In genomic region chr4:58587856-58588255, GRCh38 we compare ENCODE assay signal across 28 cellular contexts.
A peak's percentile ranks its signal among the peaks of the same experiment; 100 is the strongest.
DNase-seq lines count a peak whose midpoint lies in the region; ATAC-seq, FAIRE-seq and TF ChIP-seq lines count a peak whose summit lies in the region.
"Had no signal": no experiment of that assay in that cellular context is flagged by ENCODE, and none has a peak within 500 bp of the region (broad histone marks: within the 10 kb centered on the region; RNA-seq: fewer than 3 reads in every experiment).

No MANE protein-coding gene starts in this region.

- TF ChIP-seq CTCF in PC-3 (conservative IDR thresholded peaks at IDR 0.05; ENCODE audit: low read depth, low read length) (no peak; the same call in 1 of the 2 replicates), bronchial epithelial cell (IDR thresholded peaks at IDR 0.05; ENCODE audit: insufficient read depth, low read length, severe bottlenecking) (no peak)

- H3K27ac ChIP-seq in PC-3 (ENCODE audit: low read length) (no peak overlapping the region), GM23248 (no peak overlapping the region)
- H3K27ac ChIP-seq: adrenal gland, brain microvascular endothelial cell, epithelial cell of prostate, heart left ventricle, PC-9, sigmoid colon, upper lobe of right lung had no signal

- no peaks in the 10 kb centered on the region for H4K20me1 ChIP-seq in PC-3 (ENCODE audit: low read length)
- H4K20me1 ChIP-seq in GM23248 (ENCODE audit: insufficient read depth): no peaks in the 10 kb centered on the region

- H3K36me3 ChIP-seq in PC-3 (ENCODE audit: low read depth, low read length) (no peaks in the 10 kb centered on the region), bronchial epithelial cell (ENCODE audit: control insufficient read depth, insufficient read depth, low read length) (no peaks in the 10 kb centered on the region), GM23248 (ENCODE audit: low read depth) (no peaks in the 10 kb centered on the region)
- H3K36me3 ChIP-seq: adrenal gland, brain microvascular endothelial cell, heart left ventricle, sigmoid colon, upper lobe of right lung had no signal

- H3F3A ChIP-seq in PC-3 (ENCODE audit: low read length, unreplicated experiment) (no peaks in the 10 kb centered on the region), GM23248 (ENCODE audit: insufficient read depth) (no peaks in the 10 kb centered on the region)

- ATAC-seq in PC-3 (no peak), GM21381 (IDR thresholded peaks at IDR 0.05; ENCODE audit: unreplicated experiment) (no peak)
- ATAC-seq: activated CD4-positive, CD25-positive, alpha-beta regulatory T cell treated with anti-CD3 and anti-CD28 coated beads, Interleukin-2, amount 50 U/mL, for 24 hours; GM12878; heart left ventricle; stimulated activated memory B cell treated with anti-CD40 and anti-IgM and Interleukin-4, amounts not matched to agents 10 μg/mL and 1 μg/mL and 100 μg/mL, for 72 hours; upper lobe of right lung had no signal

- no peaks in the 10 kb centered on the region for H3K79me2 ChIP-seq in PC-3 (ENCODE audit: low read length)
- H3K79me2 ChIP-seq in GM23248 (ENCODE audit: insufficient read depth): no peaks in the 10 kb centered on the region

- no peak for FAIRE-seq in bronchial epithelial cell (lab: Jason Lieb, UNC)
- FAIRE-seq: D721Med, GM12878 had no signal

- BruUV-seq in PC-3 (replicated peaks; lab: Mats Ljungman, UMichigan): no TSS peak

- H3K27me3 ChIP-seq in PC-3 (ENCODE audit: low read length): no peaks in the 10 kb centered on the region
- H3K27me3 ChIP-seq in bronchial epithelial cell (ENCODE audit: control insufficient read depth, insufficient read depth, low read length): no peaks in the 10 kb centered on the region
- H3K27me3 ChIP-seq in GM23248 (replicated peaks; ENCODE audit: insufficient read depth): no peaks in the 10 kb centered on the region
- H3K27me3 ChIP-seq: adrenal gland, brain microvascular endothelial cell, heart left ventricle, sigmoid colon, upper lobe of right lung had no signal

- 49 to 50% methylated on average over 6 of the region's 6 CpGs for WGBS in GM23248 (ENCODE audit: low coverage in 1 of 2, low lambda C conversion rate in 2 of 2, missing lambda C conversion rate in 2 of 2), 2 experiments

- POLR2A ChIA-PET in PC-3 (lab: Charles Lee; ENCODE audit: unreplicated experiment): no interaction called here

- intact Hi-C loops in PC-3 (cut with micrococcal nuclease): no loop called here

- H3K4me2 ChIP-seq in PC-3 (ENCODE audit: low read length): no peak overlapping the region
- no peak overlapping the region for H3K4me2 ChIP-seq in GM23248 (ENCODE audit: unreplicated experiment)
- H3K4me2 ChIP-seq: PC-9 had no signal

- H3K9ac ChIP-seq in PC-3 (ENCODE audit: low read length) (no peak overlapping the region), GM23248 (no peak overlapping the region)

- H3K4me3 ChIP-seq in PC-3 (ENCODE audit: low read length) (no peak overlapping the region), bronchial epithelial cell (ENCODE audit: low read depth, low read length) (no peak overlapping the region), GM23248 (no peak overlapping the region)
- H3K4me3 ChIP-seq: adrenal gland, GM12878, heart left ventricle, PC-9, sigmoid colon, upper lobe of right lung had no signal

- DNase-seq in H4 (ENCODE audit: low spot score) (peak; percentile 32), PC-3 (peak; percentile 58), bronchial epithelial cell (ENCODE audit: low read depth) (peak; percentile 4), renal cortical epithelial cell (ENCODE audit: low read depth) (peak; percentile 46), GM23248 (no peak), cerebellar cortex (ENCODE audit: low spot score) (no peak)
- DNase-seq: activated CD4-positive, alpha-beta T cell treated with anti-CD3 and anti-CD28 coated beads, Interleukin-2, amount 50 U/mL, for 48 hours; activated CD8-positive, alpha-beta memory T cell treated with anti-CD3 and anti-CD28 coated beads, Interleukin-2, amount 50 U/mL, for 4 hours; activated naive CD4-positive, alpha-beta T cell treated with anti-CD3 and anti-CD28 coated beads for 36 hours; adrenal gland; brain microvascular endothelial cell; heart left ventricle; Karpas-422; kidney glomerular epithelial cell; NCI-H1694; NCI-H510A treated with DMSO at 0.1 percent for 48 hours; posterior cingulate gyrus; sigmoid colon; stimulated activated CD4-positive, alpha-beta T cell treated with anti-CD3 and anti-CD28 coated beads, Interleukin-4, amount 100 ng/mL, for 4 hours; T-helper 1 cell; upper lobe of right lung had no signal

- H3K9me3 ChIP-seq in PC-3 (ENCODE audit: low read length): no peaks in the 10 kb centered on the region
- no peaks in the 10 kb centered on the region for H3K9me3 ChIP-seq in GM23248 (ENCODE audit: low read depth)
- H3K9me3 ChIP-seq: adrenal gland, upper lobe of right lung had no signal

- H2AFZ ChIP-seq in PC-3 (ENCODE audit: low read length) (no peak overlapping the region), GM23248 (no peak overlapping the region)
- H2AFZ ChIP-seq: PC-9 had no signal

- no peaks in the 10 kb centered on the region for H3K4me1 ChIP-seq in PC-3 (ENCODE audit: insufficient read depth, low read length)
- no peaks in the 10 kb centered on the region for H3K4me1 ChIP-seq in GM23248 (ENCODE audit: insufficient read depth)
- H3K4me1 ChIP-seq: adrenal gland, heart left ventricle, sigmoid colon, upper lobe of right lung had no signal

- CTCF ChIA-PET in PC-3 (lab: Charles Lee): no interaction called here

- H3K9me2 ChIP-seq in PC-3 (replicated peaks; ENCODE audit: low read length) (no peaks in the 10 kb centered on the region), GM23248 (ENCODE audit: insufficient read depth) (no peaks in the 10 kb centered on the region)

- in situ Hi-C loops in GM23248 (cut with MboI): no loop called here

Comparison
In these comparisons a context has a peak if more than half of its experiments do, and no peak if none do; other contexts are left out.
1. DNase-seq: peak in H4 (single experiment), PC-3 (single experiment), bronchial epithelial cell (single experiment) and renal cortical epithelial cell (single experiment); none in GM23248 (single experiment) and cerebellar cortex (single experiment).